In the genomic region with DNA sequence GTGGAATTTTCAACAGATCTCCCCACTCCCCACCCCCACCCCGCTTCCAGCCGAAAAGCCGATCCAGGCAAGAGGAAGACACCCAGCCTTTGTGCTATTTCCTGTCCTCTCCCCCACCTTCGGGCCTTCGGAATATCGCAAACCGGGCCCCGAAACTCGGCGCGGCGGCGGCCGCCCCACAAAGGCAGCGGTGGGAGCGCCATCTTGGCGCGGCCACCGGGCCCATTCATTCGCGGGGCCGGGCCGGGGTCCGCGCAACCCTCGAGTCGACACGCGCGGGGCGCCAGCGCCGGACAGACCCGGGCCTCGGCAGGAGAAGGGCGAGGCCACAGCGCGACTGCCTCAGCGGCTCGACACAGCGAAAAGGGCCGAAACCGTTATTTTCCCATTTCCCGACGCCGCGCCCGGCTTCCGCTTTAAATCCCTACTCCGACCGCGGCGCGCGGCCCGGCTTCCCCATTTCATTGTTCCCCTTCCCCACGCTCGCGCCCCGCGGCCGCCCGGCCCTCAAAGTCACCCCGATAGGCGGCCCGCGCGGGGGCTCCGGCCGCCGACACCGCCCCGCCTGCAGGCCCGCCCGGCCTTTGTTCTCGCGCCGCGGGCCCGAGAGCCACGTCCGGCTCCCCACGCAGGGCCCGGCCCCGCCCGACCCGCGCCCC, we compare ENCODE assay signal across 8 cellular contexts. TPM values are rescaled to one million over a fixed set of nuclear protein-coding genes. Genes with fewer than 3 reads are reported as not detected.
DNase-seq lines count a peak whose midpoint lies in the region; ATAC-seq and TF ChIP-seq lines count a peak whose summit lies in the region.

No MANE protein-coding gene starts in this region.

- H3K4me1 Mint-ChIP-seq in progenitor cell of endocrine pancreas (ENCODE audit: low read depth), result peaks cover 32% of the 10 kb centered on the region

- peaks cover 8 to 31% of the 10 kb centered on the region in 2 donors for H3K36me3 Mint-ChIP-seq in activated naive CD4-positive, alpha-beta T cell treated with anti-CD3 and anti-CD28 coated beads, Interleukin-2, amount 50 U/mL, for 72 hours
- H3K36me3 Mint-ChIP-seq in progenitor cell of endocrine pancreas (ENCODE audit: insufficient read depth), result peaks cover 4% of the 10 kb centered on the region

- TF ChIP-seq CTCF in progenitor cell of endocrine pancreas (IDR thresholded peaks at IDR 0.05; ENCODE audit: unreplicated experiment), result no peak

- intact Hi-C loops in Right ventricle myocardium superior (cut with DNase I), result no loop called here

- peaks cover 4% of the 10 kb centered on the region for H3K27me3 Mint-ChIP-seq in progenitor cell of endocrine pancreas

- no peaks in the 10 kb centered on the region for H3K9me3 Mint-ChIP-seq in activated naive CD4-positive, alpha-beta T cell treated with anti-CD3 and anti-CD28 coated beads, Interleukin-2, amount 50 U/mL, for 72 hours
- H3K9me3 Mint-ChIP-seq in progenitor cell of endocrine pancreas (ENCODE audit: low read depth), result no peaks in the 10 kb centered on the region

- ATAC-seq in HG02970 (IDR thresholded peaks at IDR 0.05; ENCODE audit: low FRiP score, unreplicated experiment), result peak; percentile 26
- peak; percentile 34 to 37 for ATAC-seq in activated naive CD4-positive, alpha-beta T cell treated with anti-CD3 and anti-CD28 coated beads, Interleukin-2, amount 50 U/mL, for 72 hours
- peak; percentile 1 for ATAC-seq in Right ventricle myocardium superior (ENCODE audit: poor library complexity)

- H3K4me3 Mint-ChIP-seq in progenitor cell of endocrine pancreas (ENCODE audit: low read depth), result peak overlapping the region; percentile 84

- DNase-seq in NCI-H82 (lab: John Stamatoyannopoulos, UW), result peak; percentile 55
- DNase-seq in NCI-H82 treated with DMSO at 0.1 percent for 48 hours (lab: John Stamatoyannopoulos, UW; ENCODE audit: unreplicated experiment), result no peak
- peak; percentile 59 to 66 for DNase-seq in activated naive CD4-positive, alpha-beta T cell treated with anti-CD3 and anti-CD28 coated beads, Interleukin-2, amount 50 U/mL, for 72 hours (ENCODE audit: low spot score in 2 of 2)
- peak; percentile 89 for DNase-seq in Right ventricle myocardium superior
- no peak for DNase-seq in progenitor cell of endocrine pancreas (ENCODE audit: low spot score, unreplicated experiment)
- DNase-seq in islet precursor cell, result no peak

- peak overlapping the region; percentile 70 to 91 for H3K27ac Mint-ChIP-seq in activated naive CD4-positive, alpha-beta T cell treated with anti-CD3 and anti-CD28 coated beads, Interleukin-2, amount 50 U/mL, for 72 hours
- H3K27ac Mint-ChIP-seq in progenitor cell of endocrine pancreas, result peak overlapping the region; percentile 93

TF ChIP-seq in PFSK-1, 5 proteins besides CTCF, POLR2A, EP300 and RAD21:
- TF ChIP-seq TAF1 (IDR thresholded peaks at IDR 0.05; ENCODE audit: borderline replicate concordance, insufficient read depth, low read length), result no peak
- 0 out of 2 replicates have a peak, but pooled peaks have one; percentile 28 for TF ChIP-seq POLR2AphosphoS5 (IDR thresholded peaks at IDR 0.05; ENCODE audit: low read depth, low read length)
- TF ChIP-seq SIN3A (IDR thresholded peaks at IDR 0.05; ENCODE audit: borderline replicate concordance, insufficient read depth, low read length), result peak; percentile 30; the same call in 1 of the 2 replicates

RNA-seq across cellular contexts. Expression of a gene that starts 0.9 kb away (rescaled TPM):
- 440 TPM for polyA plus RNA-seq in PFSK-1 (2012; ENCODE audit: insufficient read length, low read depth)
- total RNA-seq in activated naive CD4-positive, alpha-beta T cell treated with anti-CD3 and anti-CD28 coated beads, Interleukin-2, amount 50 U/mL, for 72 hours, result 100 to 1,000 TPM; 267 to 358 TPM
- total RNA-seq in Right ventricle myocardium superior (154 TPM), progenitor cell of endocrine pancreas (327 TPM in 2 replicates)

RNA-seq across cellular contexts. Expression of a gene that starts 25.1 kb away (rescaled TPM):
- polyA plus RNA-seq in PFSK-1 (2012; ENCODE audit: insufficient read length, low read depth), result 0.80 TPM
- total RNA-seq in activated naive CD4-positive, alpha-beta T cell treated with anti-CD3 and anti-CD28 coated beads, Interleukin-2, amount 50 U/mL, for 72 hours, result 1 to 10 TPM; 1.4 to 2.6 TPM
- total RNA-seq in Right ventricle myocardium superior (not detected), progenitor cell of endocrine pancreas (1.1 and 1.5 TPM in 2 replicates)

RNA-seq across cellular contexts. Expression of a gene that starts 29.1 kb away (rescaled TPM):
- polyA plus RNA-seq in PFSK-1 (2012; ENCODE audit: insufficient read length, low read depth), result 5.2 TPM
- 1 to 10 TPM in 1 of 2 donors, under 1 TPM in 1; 0.64 to 1.5 TPM for total RNA-seq in activated naive CD4-positive, alpha-beta T cell treated with anti-CD3 and anti-CD28 coated beads, Interleukin-2, amount 50 U/mL, for 72 hours
- 2.1 TPM for total RNA-seq in Right ventricle myocardium superior
- 1.8 and 1.9 TPM in 2 replicates for total RNA-seq in progenitor cell of endocrine pancreas

Comparison
In these comparisons a context has a peak if more than half of its experiments do, and no peak if none do; other contexts are left out.
1. DNase-seq: peak in NCI-H82 (single experiment), activated naive CD4-positive, alpha-beta T cell treated with anti-CD3 and anti-CD28 coated beads, Interleukin-2, amount 50 U/mL, for 72 hours (2 of 2) and Right ventricle myocardium superior (single experiment); none in NCI-H82 treated with DMSO at 0.1 percent for 48 hours (single experiment), progenitor cell of endocrine pancreas (single experiment) and islet precursor cell (single experiment).
2. Peak in every context shown above with its lines, with median percentiles within 50 percentile points of each other: ATAC-seq.